In genomic region chr5:40376566-40376965, GRCh38 we compare ENCODE assay signal across 17 cellular contexts.
DNase-seq lines count a peak whose midpoint lies in the region; ATAC-seq, FAIRE-seq and TF ChIP-seq lines count a peak whose summit lies in the region.
"Had no signal": no experiment of that assay in that cellular context is flagged by ENCODE, and none has a peak within 500 bp of the region (broad histone marks: within the 10 kb centered on the region; RNA-seq: fewer than 3 reads in every experiment).

No MANE protein-coding gene starts in this region.

- H3K9me3 ChIP-seq in T-helper 17 cell (ENCODE audit: control insufficient read depth, low read length, poor library complexity, severe bottlenecking), result no peaks in the 10 kb centered on the region
- H3K9me3 ChIP-seq: prostate gland had no signal

- H3K36me3 Mint-ChIP-seq in T-helper 17 cell (ENCODE audit: low read depth), result peaks cover 2% of the 10 kb centered on the region

- H3K4me1 Mint-ChIP-seq in T-helper 17 cell, result peaks cover 7% of the 10 kb centered on the region

- ATAC-seq in GM19455 (IDR thresholded peaks at IDR 0.05; ENCODE audit: unreplicated experiment) (peak; percentile 67), HG02885 (IDR thresholded peaks at IDR 0.05; ENCODE audit: poor library complexity, unreplicated experiment) (peak; percentile 86), HG03565 (IDR thresholded peaks at IDR 0.05; ENCODE audit: unreplicated experiment) (peak; percentile 67), T-helper 17 cell (no peak)

- no peak overlapping the region for H3K4me3 Mint-ChIP-seq in T-helper 17 cell

- FAIRE-seq in frontal cortex (lab: Jason Lieb, UNC), result no peak
- FAIRE-seq: bronchial epithelial cell had no signal

- no peak overlapping the region for H3K4me3 ChIP-seq in GM12864 (ENCODE audit: low read depth, low read length)
- H3K4me3 ChIP-seq: prostate gland had no signal

- TF ChIP-seq CTCF in GM12864 (IDR thresholded peaks at IDR 0.05; ENCODE audit: low read depth, low read length, missing control alignments), result no peak

- DNase-seq in GM12864 (ENCODE audit: low read depth) (peak; percentile 53), frontal cortex (ENCODE audit: low spot score in 2 of 2) (no peak), T-helper 17 cell (no peak), cortex of kidney (lab: John Stamatoyannopoulos, UW) (no peak)
- no peak for DNase-seq in activated CD4-positive, alpha-beta T cell treated with anti-CD3 and anti-CD28 coated beads for 4 hours
- DNase-seq: activated CD4-positive, alpha-beta T cell treated with anti-CD3 and anti-CD28 coated beads for 1 hour; erythroblast; mesenchymal stem cell; NCI-H1105; NCI-H526; stimulated activated CD4-positive, alpha-beta T cell treated with anti-CD3 and anti-CD28 coated beads, Interleukin-4, amount 100 ng/mL, for 24 hours; substantia nigra had no signal

- no peak overlapping the region for H3K27ac Mint-ChIP-seq in T-helper 17 cell

- H3K27me3 Mint-ChIP-seq in T-helper 17 cell, result no peaks in the 10 kb centered on the region
